Comparison of ENCODE assay signal across 8 cellular contexts in the genomic region with DNA sequence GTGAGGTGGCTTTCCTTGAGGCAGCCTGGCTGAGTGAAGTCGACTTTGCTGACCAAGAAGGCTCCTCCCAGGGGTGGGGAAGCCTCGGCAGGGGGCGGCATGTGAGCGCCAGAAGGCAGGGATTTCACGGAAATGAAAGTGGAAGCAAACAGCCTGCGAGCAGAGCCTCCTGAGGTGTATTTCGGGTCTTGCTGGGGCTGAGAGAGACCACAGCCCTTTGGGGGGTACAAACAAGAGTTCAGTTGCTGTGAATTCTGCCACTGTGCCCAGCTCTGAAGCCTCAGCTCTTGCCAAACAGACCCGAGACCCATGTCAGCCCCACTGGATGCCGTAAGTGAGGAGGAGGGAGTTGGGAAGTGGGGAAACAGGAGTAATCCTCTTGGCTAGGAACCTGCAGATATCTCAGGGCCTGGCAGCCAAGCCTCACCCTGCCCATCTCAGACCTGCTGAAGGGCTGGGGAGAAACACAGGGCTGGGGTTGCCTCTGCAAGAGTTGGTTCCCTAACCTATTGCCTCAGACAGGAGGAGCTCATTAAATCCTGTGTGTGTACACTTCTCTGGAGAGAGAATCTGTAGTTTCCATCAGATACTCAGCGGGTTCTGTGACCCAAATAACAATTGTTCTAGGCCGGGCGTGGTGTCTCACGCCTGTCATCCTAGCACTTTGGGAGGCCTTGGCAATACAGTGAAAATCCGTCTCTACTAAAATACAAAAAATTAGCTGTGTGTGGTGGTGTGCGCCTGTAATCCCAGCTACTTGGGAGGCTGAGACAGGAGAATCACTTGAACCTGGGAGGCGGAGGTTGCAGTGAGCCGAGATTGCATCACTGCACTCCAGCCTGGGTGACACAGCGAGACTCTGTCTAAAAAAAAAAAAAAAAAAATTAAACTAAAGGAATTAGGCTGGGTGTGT. TPM values are rescaled to one million over a fixed set of nuclear protein-coding genes. Genes with fewer than 3 reads are reported as not detected.
DNase-seq lines count a peak whose midpoint lies in the region; ATAC-seq and TF ChIP-seq lines count a peak whose summit lies in the region.

TSS of gene IFI35 (plus strand) at position 146 of the 913 bp plus-strand sequence. CDS start at position 310, 164 bp downstream.

- peak; percentile 40 for TF ChIP-seq CTCF in colonic mucosa (IDR thresholded peaks at IDR 0.05)

- H3K4me1 Mint-ChIP-seq in activated CD4-positive, alpha-beta T cell treated with anti-CD3 and anti-CD28 coated beads, Interleukin-2, amount 10 ng/mL, durations not matched to agents 7 days and 5 days = peaks cover 30% of the 10 kb centered on the region

- H3K4me3 ChIP-seq in GM08714 (ENCODE audit: low read length) = peak within 1 kb of the TSS; percentile 75
- H3K4me3 ChIP-seq in colonic mucosa = peak within 1 kb of the TSS; percentile 68

- H3K9ac ChIP-seq in colonic mucosa (ENCODE audit: low read depth in 2 of 2, low read length in 2 of 2) = peak within 1 kb of the TSS; percentile 79 to 100

- H3K27me3 ChIP-seq in colonic mucosa = no peaks in the 10 kb centered on the region

- H3K36me3 ChIP-seq in colonic mucosa = peaks cover 6% of the 10 kb centered on the region

- H3K4me1 ChIP-seq in colonic mucosa = peaks cover 3% of the 10 kb centered on the region

- no peaks in the 10 kb centered on the region for H3K9me3 Mint-ChIP-seq in activated CD4-positive, alpha-beta T cell treated with anti-CD3 and anti-CD28 coated beads, Interleukin-2, amount 10 ng/mL, durations not matched to agents 7 days and 5 days

- peak within 1 kb of the TSS; percentile 100 for H3K4me3 Mint-ChIP-seq in activated CD4-positive, alpha-beta T cell treated with anti-CD3 and anti-CD28 coated beads, Interleukin-2, amount 10 ng/mL, durations not matched to agents 7 days and 5 days

- no peaks in the 10 kb centered on the region for H3K9me3 ChIP-seq in colonic mucosa

- ATAC-seq in HG02642 (IDR thresholded peaks at IDR 0.05; ENCODE audit: poor library complexity, unreplicated experiment) (peak; percentile 88), left lobe of liver (peak; percentile 94)

- POLR2A ChIA-PET in activated CD4-positive, alpha-beta T cell treated with anti-CD3 and anti-CD28 coated beads, Interleukin-2, amount 10 ng/mL, durations not matched to agents 7 days and 5 days (lab: Charles Lee) = interaction anchor here (0.5 to 1.1 kb wide), 2 partner anchors 8 to 118 kb away, joined by 3 to 8 read pairs; partner anchors contain the start of genes BRCA1 and RPL27

- intact Hi-C loops in colonic mucosa (cut with DNase I) = no loop called here

- peaks cover 33% of the 10 kb centered on the region for H3K36me3 Mint-ChIP-seq in activated CD4-positive, alpha-beta T cell treated with anti-CD3 and anti-CD28 coated beads, Interleukin-2, amount 10 ng/mL, durations not matched to agents 7 days and 5 days (ENCODE audit: low read depth)

- DNase-seq in NCI-H460 (ENCODE audit: extremely low read depth, low read depth) (peak; percentile 78), colonic mucosa (peak; percentile 94), left lobe of liver (ENCODE audit: low spot score) (peak; percentile 83), NCI-H510A (lab: John Stamatoyannopoulos, UW) (no peak)
- peak; percentile 93 for DNase-seq in activated CD4-positive, alpha-beta T cell treated with anti-CD3 and anti-CD28 coated beads, Interleukin-2, amount 10 ng/mL, durations not matched to agents 7 days and 5 days
- DNase-seq in stimulated activated CD4-positive, alpha-beta T cell treated with anti-CD3 and anti-CD28 coated beads, Interleukin-4, amount 100 ng/mL, for 1 hour = peak; percentile 84

- peak within 1 kb of the TSS; percentile 94 for H3K27ac ChIP-seq in colonic mucosa

- no peaks in the 10 kb centered on the region for H3K27me3 Mint-ChIP-seq in activated CD4-positive, alpha-beta T cell treated with anti-CD3 and anti-CD28 coated beads, Interleukin-2, amount 10 ng/mL, durations not matched to agents 7 days and 5 days

- CTCF ChIA-PET in activated CD4-positive, alpha-beta T cell treated with anti-CD3 and anti-CD28 coated beads, Interleukin-2, amount 10 ng/mL, durations not matched to agents 7 days and 5 days (lab: Charles Lee) = interaction anchor here (0.7 to 2.9 kb wide), 6 partner anchors 8 to 202 kb away, joined by 4 to 19 read pairs (median 6); partner anchors contain the start of genes BECN1, RND2 and RPL27

- peak within 1 kb of the TSS; percentile 100 for H3K27ac Mint-ChIP-seq in activated CD4-positive, alpha-beta T cell treated with anti-CD3 and anti-CD28 coated beads, Interleukin-2, amount 10 ng/mL, durations not matched to agents 7 days and 5 days

RNA-seq across cellular contexts. Expression of gene IFI35, which starts in this region (rescaled TPM):
- total RNA-seq in NCI-H460 (2014; rRNA removed; shearing (Covaris generic)) = 22.3 and 26.0 TPM in 2 replicates
- polyA plus RNA-seq in NCI-H460 (2014; cell fraction: nucleus; rRNA removed) = 33.5 and 56.2 TPM in 2 replicates
- 100 to 1,000 TPM; 125 to 137 TPM for total RNA-seq in activated CD4-positive, alpha-beta T cell treated with anti-CD3 and anti-CD28 coated beads, Interleukin-2, amount 10 ng/mL, durations not matched to agents 7 days and 5 days
- 10 to 100 TPM; 25.9 to 27.9 TPM for total RNA-seq in colonic mucosa
- total RNA-seq in left lobe of liver = 13.7 TPM
